In the genomic region with DNA sequence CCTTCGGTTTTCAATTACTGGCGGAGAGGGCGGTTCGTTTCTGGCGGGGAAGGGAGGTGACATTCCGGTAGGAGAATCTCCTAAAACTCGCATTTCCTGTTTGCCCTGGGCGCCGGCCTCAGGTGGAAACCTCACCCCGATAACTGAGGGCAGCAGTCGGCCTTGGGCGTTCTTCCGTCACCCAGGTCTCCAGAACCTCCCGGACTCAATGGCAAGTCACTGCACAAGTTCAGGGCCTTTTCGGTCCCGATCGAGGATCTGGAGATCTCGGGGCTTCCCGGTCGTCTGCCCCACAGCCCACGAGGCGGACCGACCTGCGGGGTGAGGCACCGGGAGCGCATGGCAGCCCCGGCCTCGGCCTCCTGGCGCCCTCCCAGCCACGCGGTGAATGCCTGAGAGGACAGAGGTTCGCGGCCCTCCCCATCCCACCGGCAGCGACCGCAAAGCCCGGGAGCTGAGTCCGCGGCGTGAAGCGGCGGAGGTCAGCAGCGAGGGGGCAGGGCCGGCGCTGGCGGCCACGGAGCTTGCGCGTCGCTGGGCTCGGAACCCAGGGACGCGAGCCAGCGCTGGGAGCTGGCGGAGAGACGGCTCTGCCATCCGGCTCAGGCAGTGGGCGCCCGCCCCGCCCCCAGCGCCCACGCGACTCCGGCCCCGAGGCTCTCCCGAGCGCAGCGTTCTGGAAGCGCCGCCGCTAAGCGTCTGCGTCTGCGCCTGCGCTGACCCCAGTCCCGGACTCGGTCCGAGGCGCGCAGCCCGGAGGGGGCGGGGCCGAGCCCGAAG, we compare ENCODE assay signal across 8 cellular contexts.
DNase-seq lines count a peak whose midpoint lies in the region; ATAC-seq lines count a peak whose summit lies in the region.

No MANE protein-coding gene starts in this region.

- H2AFZ ChIP-seq in ACC112 (ENCODE audit: low read length, unreplicated experiment): peak overlapping the region; percentile 70

- peak; percentile 92 for ATAC-seq in GM18868 (IDR thresholded peaks at IDR 0.05; ENCODE audit: unreplicated experiment)
- ATAC-seq in HG03097 (IDR thresholded peaks at IDR 0.05; ENCODE audit: low FRiP score, unreplicated experiment): peak; percentile 70

- no peaks in the 10 kb centered on the region for H3K27me3 ChIP-seq in ACC112 (ENCODE audit: insufficient read depth, low read length)

- peak overlapping the region; percentile 89 for H3K4me3 ChIP-seq in ACC112 (ENCODE audit: low read depth, low read length)

- no peaks in the 10 kb centered on the region for H3K36me3 ChIP-seq in ACC112 (ENCODE audit: insufficient read depth, low read length)

- peak overlapping the region; percentile 87 for H3K27ac ChIP-seq in ACC112 (ENCODE audit: low read depth, low read length)
- H3K27ac ChIP-seq in caudate nucleus (ENCODE audit: low read depth, low read length): peak overlapping the region; percentile 95

- H3K79me2 ChIP-seq in ACC112 (ENCODE audit: control insufficient read depth, insufficient read depth, low read length, unreplicated experiment): no peaks in the 10 kb centered on the region

- no peaks in the 10 kb centered on the region for H3K4me1 ChIP-seq in ACC112 (ENCODE audit: control insufficient read depth, insufficient read depth, low read length, unreplicated experiment)

- peak; percentile 89 for DNase-seq in NCI-H2196 treated with DMSO at 0.1 percent for 48 hours (lab: John Stamatoyannopoulos, UW; ENCODE audit: unreplicated experiment)
- DNase-seq in activated CD4-positive, CD25-positive, alpha-beta regulatory T cell (lab: John Stamatoyannopoulos, UW): peak; percentile 61 to 81 (median 72)
- peak in 59 of 61 donors; percentile 21 to 94 (median 83) for DNase-seq in caudate nucleus (lab: John Stamatoyannopoulos, UW)
- DNase-seq in iris pigment epithelial cell (ENCODE audit: low read depth): peak; percentile 88
- DNase-seq in stimulated activated CD4-positive, alpha-beta T cell treated with anti-CD3 and anti-CD28 coated beads, Interleukin-12 subunit alpha, Interleukin-12 subunit beta, amount 100 ng/mL, for 24 hours (ENCODE audit: low read depth in 2 of 2): peak; percentile 84 to 91

Comparison
In these comparisons a context has a peak if more than half of its experiments do, and no peak if none do; other contexts are left out.
1. Peak in every context shown above with its lines: DNase-seq, ATAC-seq, H3K4me3 ChIP-seq and H3K27ac ChIP-seq.